8 cellular contexts compared by ENCODE assay signal in genomic region chr20:62875419-62876355, GRCh38. TPM values are rescaled to one million over a fixed set of nuclear protein-coding genes. Genes with fewer than 3 reads are reported as not detected.
A peak's percentile ranks its signal among the peaks of the same experiment; 100 is the strongest.
DNase-seq lines count a peak whose midpoint lies in the region; ATAC-seq and TF ChIP-seq lines count a peak whose summit lies in the region.

No MANE protein-coding gene starts in this region.

- H3K79me2 ChIP-seq in ACC112 (ENCODE audit: control insufficient read depth, insufficient read depth, low read length, unreplicated experiment), result no peaks in the 10 kb centered on the region
- no peaks in the 10 kb centered on the region for H3K79me2 ChIP-seq in mammary epithelial cell (ENCODE audit: insufficient read depth, low read length)

- H3K4me2 ChIP-seq in mammary epithelial cell (ENCODE audit: insufficient read depth, low read depth, low read length), result no peak overlapping the region

- WGBS in mammary epithelial cell (ENCODE audit: low coverage, missing lambda C conversion rate), result 54% methylated on average over 31 of the region's 34 CpGs

- intact Hi-C loops in mammary epithelial cell (cut with micrococcal nuclease), result no loop called here

- peaks cover 34% of the 10 kb centered on the region for H3K4me1 Mint-ChIP-seq in stimulated activated effector memory CD8-positive, alpha-beta T cell treated with anti-CD3 and anti-CD28 coated beads, Interleukin-12 subunit alpha, Interleukin-12 subunit beta, amount 100 ng/mL, for 72 hours
- peaks cover 23% of the 10 kb centered on the region for H3K4me1 Mint-ChIP-seq in activated naive CD4-positive, alpha-beta T cell treated with anti-CD3 and anti-CD28 coated beads, Interleukin-2, amount 10 ng/mL, durations not matched to agents 7 days and 5 days

- H4K20me1 ChIP-seq in mammary epithelial cell (ENCODE audit: insufficient read depth, low read length), result no peaks in the 10 kb centered on the region

- H2AFZ ChIP-seq in ACC112 (ENCODE audit: low read length, unreplicated experiment), result peak overlapping the region; percentile 39
- H2AFZ ChIP-seq in mammary epithelial cell (ENCODE audit: low read depth, low read length), result peak overlapping the region; percentile 68

- H3K27ac Mint-ChIP-seq in stimulated activated effector memory CD8-positive, alpha-beta T cell treated with anti-CD3 and anti-CD28 coated beads, Interleukin-12 subunit alpha, Interleukin-12 subunit beta, amount 100 ng/mL, for 72 hours, result peak overlapping the region; percentile 87
- H3K27ac Mint-ChIP-seq in activated naive CD4-positive, alpha-beta T cell treated with anti-CD3 and anti-CD28 coated beads, Interleukin-2, amount 10 ng/mL, durations not matched to agents 7 days and 5 days, result no peak overlapping the region

- H3K27me3 ChIP-seq in ACC112 (ENCODE audit: insufficient read depth, low read length) (no peaks in the 10 kb centered on the region), mammary epithelial cell (ENCODE audit: insufficient read depth, low read length) (no peaks in the 10 kb centered on the region), kidney epithelial cell (ENCODE audit: control insufficient read depth, insufficient read depth, low read length) (peaks cover 5% of the 10 kb centered on the region)

- in situ Hi-C loops in mammary epithelial cell (cut with MboI; ENCODE audit: low sequenced_read_pairs in 2 of 2), result loop anchor here in 1 of 2 donors (25.0 kb wide), 1 partner anchor 137 kb away; the partner anchor contains the start of gene BHLHE23

- CTCF ChIA-PET in mammary epithelial cell (lab: Charles Lee; ENCODE audit: low non-redundant PET), result no interaction called here
- CTCF ChIA-PET in activated naive CD4-positive, alpha-beta T cell treated with anti-CD3 and anti-CD28 coated beads, Interleukin-2, amount 10 ng/mL, durations not matched to agents 7 days and 5 days (lab: Charles Lee), result no interaction called here

- DNase-seq in HCEC 1CT, result peak; percentile 36
- DNase-seq in NCI-H748 treated with DMSO at 0.1 percent for 48 hours (lab: John Stamatoyannopoulos, UW), result peak; percentile 58
- DNase-seq in mammary epithelial cell, result peak; percentile 69
- no peak for DNase-seq in kidney epithelial cell (ENCODE audit: low read depth)
- no peak for DNase-seq in stimulated activated effector memory CD8-positive, alpha-beta T cell treated with anti-CD3 and anti-CD28 coated beads, Interleukin-12 subunit alpha, Interleukin-12 subunit beta, amount 100 ng/mL, for 72 hours (ENCODE audit: low spot score in 2 of 2)
- DNase-seq in activated naive CD4-positive, alpha-beta T cell treated with anti-CD3 and anti-CD28 coated beads, Interleukin-2, amount 10 ng/mL, durations not matched to agents 7 days and 5 days, result no peak

- no peaks in the 10 kb centered on the region for H3K9me3 ChIP-seq in mammary epithelial cell (replicated peaks; ENCODE audit: insufficient read depth, low read length)

- H3K27me3 Mint-ChIP-seq in activated naive CD4-positive, alpha-beta T cell treated with anti-CD3 and anti-CD28 coated beads, Interleukin-2, amount 10 ng/mL, durations not matched to agents 7 days and 5 days, result peaks cover 27% of the 10 kb centered on the region

- peaks cover 6% of the 10 kb centered on the region for H3K4me1 ChIP-seq in ACC112 (ENCODE audit: control insufficient read depth, insufficient read depth, low read length, unreplicated experiment)
- H3K4me1 ChIP-seq in mammary epithelial cell (ENCODE audit: insufficient read depth, low read length), result peaks cover 14% of the 10 kb centered on the region

- dilution Hi-C loops in mammary epithelial cell (cut with HindIII; ENCODE audit: low sequenced_read_pairs), result no loop called here

- H3K4me3 ChIP-seq in ACC112 (ENCODE audit: low read depth, low read length), result peak overlapping the region; percentile 42; the same call in 1 of the 2 replicates
- H3K4me3 ChIP-seq in mammary epithelial cell (replicated peaks in 1 of 3; ENCODE audit: insufficient read depth in 1 of 3, low read depth in 2 of 3, low read length in 3 of 3), result peak overlapping the region in 1 of 3 experiments; percentile 6
- no peak overlapping the region for H3K4me3 ChIP-seq in kidney epithelial cell (ENCODE audit: low read depth, low read length)

- peaks cover 7% of the 10 kb centered on the region for H3K36me3 Mint-ChIP-seq in stimulated activated effector memory CD8-positive, alpha-beta T cell treated with anti-CD3 and anti-CD28 coated beads, Interleukin-12 subunit alpha, Interleukin-12 subunit beta, amount 100 ng/mL, for 72 hours
- H3K36me3 Mint-ChIP-seq in activated naive CD4-positive, alpha-beta T cell treated with anti-CD3 and anti-CD28 coated beads, Interleukin-2, amount 10 ng/mL, durations not matched to agents 7 days and 5 days, result peaks cover 3% of the 10 kb centered on the region

- no peak overlapping the region for H3K9ac ChIP-seq in mammary epithelial cell (ENCODE audit: insufficient read depth, low read length)

- no peak overlapping the region for H3K4me3 Mint-ChIP-seq in stimulated activated effector memory CD8-positive, alpha-beta T cell treated with anti-CD3 and anti-CD28 coated beads, Interleukin-12 subunit alpha, Interleukin-12 subunit beta, amount 100 ng/mL, for 72 hours
- no peak overlapping the region for H3K4me3 Mint-ChIP-seq in activated naive CD4-positive, alpha-beta T cell treated with anti-CD3 and anti-CD28 coated beads, Interleukin-2, amount 10 ng/mL, durations not matched to agents 7 days and 5 days

- H3K9me3 Mint-ChIP-seq in stimulated activated effector memory CD8-positive, alpha-beta T cell treated with anti-CD3 and anti-CD28 coated beads, Interleukin-12 subunit alpha, Interleukin-12 subunit beta, amount 100 ng/mL, for 72 hours, result no peaks in the 10 kb centered on the region
- H3K9me3 Mint-ChIP-seq in activated naive CD4-positive, alpha-beta T cell treated with anti-CD3 and anti-CD28 coated beads, Interleukin-2, amount 10 ng/mL, durations not matched to agents 7 days and 5 days, result no peaks in the 10 kb centered on the region

- H3K27ac ChIP-seq in ACC112 (ENCODE audit: low read depth, low read length) (peak overlapping the region; percentile 37), mammary epithelial cell (ENCODE audit: insufficient read depth, low read depth, low read length) (no peak overlapping the region)

- TF ChIP-seq CTCF in mammary epithelial cell (conservative IDR thresholded peaks at IDR 0.05 in 1 of 2, IDR thresholded peaks at IDR 0.05 in 1 of 2; ENCODE audit: extremely low read depth in 1 of 2, insufficient read depth in 1 of 2, low read depth in 1 of 2, low read length in 2 of 2), result peak; percentile 14 to 44
- peak; percentile 46 for TF ChIP-seq CTCF in kidney epithelial cell (IDR thresholded peaks at IDR 0.05; ENCODE audit: insufficient read depth, low read length, poor library complexity, severe bottlenecking)

- no TSS peak for BruUV-seq in mammary epithelial cell (replicated peaks; lab: Mats Ljungman, UMichigan)

- no peaks in the 10 kb centered on the region for H3K36me3 ChIP-seq in ACC112 (ENCODE audit: insufficient read depth, low read length)
- no peaks in the 10 kb centered on the region for H3K36me3 ChIP-seq in mammary epithelial cell (ENCODE audit: insufficient read depth, low read length)
- no peaks in the 10 kb centered on the region for H3K36me3 ChIP-seq in kidney epithelial cell (ENCODE audit: control insufficient read depth, insufficient read depth, low read length)

- ATAC-seq in stimulated activated effector memory CD8-positive, alpha-beta T cell treated with anti-CD3 and anti-CD28 coated beads, Interleukin-12 subunit alpha, Interleukin-12 subunit beta, amount 100 ng/mL, for 72 hours, result peak; percentile 33
- no peak for ATAC-seq in HG02678 (IDR thresholded peaks at IDR 0.05; ENCODE audit: unreplicated experiment)

RNA-seq across cellular contexts. Expression of gene TCFL5, which starts 14.1 kb away (rescaled TPM):
- total RNA-seq in mammary epithelial cell (10 to 100 TPM in 1 of 2 donors, 1 to 10 TPM in 1; 8.1 to 11.7 TPM), kidney epithelial cell (4.3 and 5.4 TPM in 2 replicates)
- 6.5 TPM for polyA plus RNA-seq in mammary epithelial cell
- 1.9 TPM for polyA minus RNA-seq in mammary epithelial cell

RNA-seq across cellular contexts. Expression of gene DIDO1, which starts 50.6 kb away (rescaled TPM):
- total RNA-seq in mammary epithelial cell, result 10 to 100 TPM; 38.7 to 53.2 TPM
- 13.6 TPM for polyA plus RNA-seq in mammary epithelial cell
- polyA minus RNA-seq in mammary epithelial cell, result 31.4 TPM
- total RNA-seq in kidney epithelial cell, result 37.9 and 40.2 TPM in 2 replicates

RNA-seq across cellular contexts. Expression of gene COL9A3, which starts 58.8 kb away (rescaled TPM):
- total RNA-seq in mammary epithelial cell, result under 1 TPM in 1 of 2 donors, not detected in 1; 0.67 TPM
- 0.16 TPM for polyA plus RNA-seq in mammary epithelial cell
- polyA minus RNA-seq in mammary epithelial cell, result not detected
- total RNA-seq in kidney epithelial cell, result 5.4 and 10.4 TPM in 2 replicates

Comparison
In these comparisons a context has a peak if more than half of its experiments do, and no peak if none do; other contexts are left out.
1. DNase-seq: peak in HCEC 1CT (single experiment), NCI-H748 treated with DMSO at 0.1 percent for 48 hours (single experiment) and mammary epithelial cell (single experiment); none in kidney epithelial cell (single experiment), stimulated activated effector memory CD8-positive, alpha-beta T cell treated with anti-CD3 and anti-CD28 coated beads, Interleukin-12 subunit alpha, Interleukin-12 subunit beta, amount 100 ng/mL, for 72 hours (0 of 2) and activated naive CD4-positive, alpha-beta T cell treated with anti-CD3 and anti-CD28 coated beads, Interleukin-2, amount 10 ng/mL, durations not matched to agents 7 days and 5 days (single experiment).